In genomic region chr10:89332718-89333281, GRCh38 we compare ENCODE assay signal across 9 cellular contexts. TPM values are rescaled to one million over a fixed set of nuclear protein-coding genes. Genes with fewer than 3 reads are reported as not detected.
DNase-seq lines count a peak whose midpoint lies in the region; TF ChIP-seq lines count a peak whose summit lies in the region.
"Had no signal": no experiment of that assay in that cellular context is flagged by ENCODE, and none has a peak within 500 bp of the region (broad histone marks: within the 10 kb centered on the region; RNA-seq: fewer than 3 reads in every experiment).

No MANE protein-coding gene starts in this region.

- H3K27me3 Mint-ChIP-seq in nephron progenitor cell (ENCODE audit: low read depth, poor library complexity), result no peaks in the 10 kb centered on the region

- no peak overlapping the region for H3K4me3 Mint-ChIP-seq in nephron progenitor cell

- peaks cover 1% of the 10 kb centered on the region for H3K9me3 Mint-ChIP-seq in nephron progenitor cell

- DNase-seq in NOMO-1 treated with DMSO at 0.1 percent for 48 hours (lab: John Stamatoyannopoulos, UW; ENCODE audit: unreplicated experiment), result peak; percentile 23
- DNase-seq in NOMO-1 treated with dmso at 0.1 percent for 144 hours (lab: John Stamatoyannopoulos, UW; ENCODE audit: unreplicated experiment), result no peak
- DNase-seq in MG63, result no peak
- DNase-seq in colonic mucosa, result no peak
- DNase-seq in nephron progenitor cell, result no peak
- no peak for DNase-seq in NCI-H2171 treated with DMSO at 0.1 percent for 48 hours (lab: John Stamatoyannopoulos, UW)
- DNase-seq in NCI-H748 treated with DMSO at 0.1 percent for 48 hours (lab: John Stamatoyannopoulos, UW), result no peak
- DNase-seq in NCI-H748 (lab: John Stamatoyannopoulos, UW; ENCODE audit: unreplicated experiment), result no peak

- H3K36me3 ChIP-seq in MG63, result peaks cover under 1% of the 10 kb centered on the region; the same call in 1 of the 2 replicates
- H3K36me3 ChIP-seq in colonic mucosa, result no peaks in the 10 kb centered on the region

- peaks cover 6% of the 10 kb centered on the region for H3K4me1 ChIP-seq in colonic mucosa

- H3K36me3 Mint-ChIP-seq in nephron progenitor cell (ENCODE audit: low read depth), result no peaks in the 10 kb centered on the region

- H3K9me3 ChIP-seq in MG63 (no peaks in the 10 kb centered on the region), colonic mucosa (no peaks in the 10 kb centered on the region)

- H3K9ac ChIP-seq in colonic mucosa (ENCODE audit: low read depth in 2 of 2, low read length in 2 of 2), result peak overlapping the region in 1 of 2 donors; percentile 67

- peak overlapping the region; percentile 64 for H3K27ac ChIP-seq in colonic mucosa
- H3K27ac ChIP-seq: VCaP had no signal

- intact Hi-C loops in colonic mucosa (cut with DNase I), result no loop called here

- peak overlapping the region; percentile 86 for H3K27ac Mint-ChIP-seq in nephron progenitor cell

- peaks cover 66% of the 10 kb centered on the region for H3K4me1 Mint-ChIP-seq in nephron progenitor cell

- H3K4me3 ChIP-seq in MG63, result peak overlapping the region; percentile 33
- peak overlapping the region; percentile 22 for H3K4me3 ChIP-seq in colonic mucosa

- TF ChIP-seq CTCF in colonic mucosa (IDR thresholded peaks at IDR 0.05) (no peak), nephron progenitor cell (IDR thresholded peaks at IDR 0.05) (no peak)

- no peaks in the 10 kb centered on the region for H3K27me3 ChIP-seq in MG63
- no peaks in the 10 kb centered on the region for H3K27me3 ChIP-seq in colonic mucosa

RNA-seq across cellular contexts. Expression of gene IFIT3, which starts 5.0 kb away (rescaled TPM):
- total RNA-seq in MG63 (2014; rRNA removed; shearing (Covaris generic); ENCODE audit: low replicate concordance), result 32.0 and 47.1 TPM in 2 replicates
- 1 to 10 TPM; 4.3 to 5.1 TPM for total RNA-seq in colonic mucosa

RNA-seq across cellular contexts. Expression of gene IFIT2, which starts 31.0 kb away (rescaled TPM):
- 14.3 and 18.7 TPM in 2 replicates for total RNA-seq in MG63 (2014; rRNA removed; shearing (Covaris generic); ENCODE audit: low replicate concordance)
- 1 to 10 TPM; 4.8 to 7.5 TPM for total RNA-seq in colonic mucosa

RNA-seq across cellular contexts. Expression of gene IFIT1B, which starts 45.1 kb away (rescaled TPM):
- not detected in 2 replicates for total RNA-seq in MG63 (2014; rRNA removed; shearing (Covaris generic); ENCODE audit: low replicate concordance)
- total RNA-seq in colonic mucosa, result not detected

RNA-seq across cellular contexts. Expression of gene IFIT1, which starts 59.6 kb away (rescaled TPM):
- total RNA-seq in MG63 (2014; rRNA removed; shearing (Covaris generic); ENCODE audit: low replicate concordance), result 40.8 and 44.7 TPM in 2 replicates
- total RNA-seq in colonic mucosa, result 1 to 10 TPM; 1.9 to 5.4 TPM
